In the genomic region with DNA sequence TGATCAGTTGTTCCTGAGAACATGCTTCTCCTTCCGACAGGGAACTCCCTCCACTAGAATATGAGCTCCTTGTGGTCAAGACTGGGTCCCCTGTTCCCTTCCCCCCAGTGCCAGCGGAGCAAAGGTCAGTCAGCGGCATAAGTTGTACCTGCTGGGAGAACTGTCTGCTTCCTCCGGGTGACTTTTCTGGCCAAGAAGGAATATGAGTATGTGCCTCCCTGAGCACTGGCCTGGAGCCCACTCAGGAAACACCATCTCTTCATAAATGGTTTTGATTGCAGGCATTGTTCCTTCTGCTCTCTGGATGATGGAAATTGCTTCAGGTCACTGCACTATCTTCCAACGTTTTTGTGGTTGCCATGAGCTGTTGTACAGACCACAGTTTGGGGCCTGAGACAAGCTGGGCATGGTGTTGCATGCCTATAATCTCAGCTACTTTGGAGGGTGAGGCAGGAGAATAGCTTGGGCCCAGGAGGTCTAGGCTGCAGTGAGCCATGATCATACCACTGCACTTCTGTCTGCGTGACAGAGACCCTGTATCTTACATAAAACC, we compare ENCODE assay signal across 10 cellular contexts. TPM values are rescaled to one million over a fixed set of nuclear protein-coding genes. Genes with fewer than 3 reads are reported as not detected.
DNase-seq lines count a peak whose midpoint lies in the region; TF ChIP-seq lines count a peak whose summit lies in the region.
"Had no signal": no experiment of that assay in that cellular context is flagged by ENCODE, and none has a peak within 500 bp of the region (broad histone marks: within the 10 kb centered on the region; RNA-seq: fewer than 3 reads in every experiment).

No MANE protein-coding gene starts in this region.

- peak overlapping the region; percentile 13 for H3K27ac ChIP-seq in subcutaneous abdominal adipose tissue (ENCODE audit: low read depth, low read length)

- no peaks in the 10 kb centered on the region for H3K9me3 Mint-ChIP-seq in activated naive CD4-positive, alpha-beta T cell treated with anti-CD3 and anti-CD28 coated beads, Interleukin-2, amount 50 U/mL, for 24 hours
- H3K9me3 Mint-ChIP-seq in activated CD4-positive, alpha-beta memory T cell treated with anti-CD3 and anti-CD28 coated beads for 36 hours, result no peaks in the 10 kb centered on the region
- peaks cover 22% of the 10 kb centered on the region for H3K9me3 Mint-ChIP-seq in glutamatergic neuron (ENCODE audit: unreplicated experiment)

- no peaks in the 10 kb centered on the region for H3K27me3 ChIP-seq in subcutaneous abdominal adipose tissue (ENCODE audit: control insufficient read depth in 5 of 5, insufficient read depth in 4 of 5, low read length in 5 of 5)

- no peak overlapping the region for H3K4me3 ChIP-seq in subcutaneous abdominal adipose tissue (ENCODE audit: low read depth in 1 of 5, low read length in 5 of 5)

- no peak for DNase-seq in activated naive CD4-positive, alpha-beta T cell treated with anti-CD3 and anti-CD28 coated beads, Interleukin-2, amount 50 U/mL, for 16 hours
- DNase-seq in activated CD4-positive, alpha-beta memory T cell treated with anti-CD3 and anti-CD28 coated beads for 36 hours, result no peak
- DNase-seq in glutamatergic neuron (no peak), GM10248 (ENCODE audit: extremely low spot score) (no peak), NCI-H1436 (lab: John Stamatoyannopoulos, UW) (no peak), cerebellar nuclear complex (lab: John Stamatoyannopoulos, UW) (no peak)
- DNase-seq: HCEC 1CT had no signal

- H3K4me3 Mint-ChIP-seq in activated naive CD4-positive, alpha-beta T cell treated with anti-CD3 and anti-CD28 coated beads, Interleukin-2, amount 50 U/mL, for 24 hours, result peak overlapping the region; percentile 80
- H3K4me3 Mint-ChIP-seq in activated CD4-positive, alpha-beta memory T cell treated with anti-CD3 and anti-CD28 coated beads for 36 hours, result peak overlapping the region; percentile 58
- peak overlapping the region; percentile 76 for H3K4me3 Mint-ChIP-seq in glutamatergic neuron (ENCODE audit: unreplicated experiment)

- H3K4me1 ChIP-seq in subcutaneous abdominal adipose tissue (ENCODE audit: control insufficient read depth in 5 of 5, insufficient read depth in 5 of 5, low read length in 5 of 5), result peaks cover 15 to 52% (median 43%) of the 10 kb centered on the region in 5 donors

- H3K27me3 Mint-ChIP-seq in activated naive CD4-positive, alpha-beta T cell treated with anti-CD3 and anti-CD28 coated beads, Interleukin-2, amount 50 U/mL, for 24 hours, result no peaks in the 10 kb centered on the region
- H3K27me3 Mint-ChIP-seq in activated CD4-positive, alpha-beta memory T cell treated with anti-CD3 and anti-CD28 coated beads for 36 hours, result no peaks in the 10 kb centered on the region
- peaks cover 19% of the 10 kb centered on the region for H3K27me3 Mint-ChIP-seq in glutamatergic neuron (ENCODE audit: unreplicated experiment)

- CTCF ChIA-PET in activated CD4-positive, alpha-beta memory T cell treated with anti-CD3 and anti-CD28 coated beads for 36 hours (lab: Charles Lee), result no interaction called here
- CTCF ChIA-PET in GM10248 (lab: Yijun Ruan, JAX), result interaction anchor here (0.9 kb wide), 1 partner anchor 30 kb away, joined by 3 read pairs; a partner anchor contains a TSS

- H3K36me3 ChIP-seq in subcutaneous abdominal adipose tissue (ENCODE audit: control insufficient read depth in 5 of 5, insufficient read depth in 5 of 5, low read length in 5 of 5), result peaks cover 0 to 30% (median 15%) of the 10 kb centered on the region in 5 donors

- TF ChIP-seq CTCF in glutamatergic neuron (IDR thresholded peaks at IDR 0.05; ENCODE audit: partially characterized antibody, unreplicated experiment) (no peak), GM10248 (IDR thresholded peaks at IDR 0.05; ENCODE audit: control extremely low read depth, extremely low read depth, low read depth, missing control alignments) (no peak)

- peak overlapping the region; percentile 96 for H3K27ac Mint-ChIP-seq in activated naive CD4-positive, alpha-beta T cell treated with anti-CD3 and anti-CD28 coated beads, Interleukin-2, amount 50 U/mL, for 24 hours
- H3K27ac Mint-ChIP-seq in activated CD4-positive, alpha-beta memory T cell treated with anti-CD3 and anti-CD28 coated beads for 36 hours, result peak overlapping the region; percentile 56
- H3K27ac Mint-ChIP-seq in glutamatergic neuron (ENCODE audit: unreplicated experiment), result peak overlapping the region; percentile 81

- peaks cover 45% of the 10 kb centered on the region for H3K4me1 Mint-ChIP-seq in activated naive CD4-positive, alpha-beta T cell treated with anti-CD3 and anti-CD28 coated beads, Interleukin-2, amount 50 U/mL, for 24 hours
- H3K4me1 Mint-ChIP-seq in activated CD4-positive, alpha-beta memory T cell treated with anti-CD3 and anti-CD28 coated beads for 36 hours (ENCODE audit: low read depth), result peaks cover 55% of the 10 kb centered on the region
- H3K4me1 Mint-ChIP-seq in glutamatergic neuron (ENCODE audit: low read depth, unreplicated experiment), result peaks cover 10% of the 10 kb centered on the region

- POLR2A ChIA-PET in activated CD4-positive, alpha-beta memory T cell treated with anti-CD3 and anti-CD28 coated beads for 36 hours (lab: Charles Lee), result no interaction called here
- POLR2A ChIA-PET in GM10248 (lab: Yijun Ruan, JAX), result interaction anchor here (0.5 kb wide), 1 partner anchor 18 kb away, joined by 5 read pairs; no protein-coding TSS in a partner anchor

- H3K36me3 Mint-ChIP-seq in activated naive CD4-positive, alpha-beta T cell treated with anti-CD3 and anti-CD28 coated beads, Interleukin-2, amount 50 U/mL, for 24 hours, result peaks cover 13% of the 10 kb centered on the region
- H3K36me3 Mint-ChIP-seq in activated CD4-positive, alpha-beta memory T cell treated with anti-CD3 and anti-CD28 coated beads for 36 hours, result peaks cover 55% of the 10 kb centered on the region
- no peaks in the 10 kb centered on the region for H3K36me3 Mint-ChIP-seq in glutamatergic neuron (ENCODE audit: unreplicated experiment)

- no peaks in the 10 kb centered on the region for H3K9me3 ChIP-seq in subcutaneous abdominal adipose tissue (ENCODE audit: control insufficient read depth in 5 of 5, low read length in 5 of 5)

- H3K9ac ChIP-seq in subcutaneous abdominal adipose tissue (ENCODE audit: low read length in 5 of 5), result no peak overlapping the region

- intact Hi-C loops in activated CD4-positive, alpha-beta memory T cell treated with anti-CD3 and anti-CD28 coated beads for 36 hours (cut with micrococcal nuclease), result no loop called here

RNA-seq across cellular contexts. Expression of a gene that starts 2.9 kb away (rescaled TPM):
- total RNA-seq in activated CD4-positive, alpha-beta memory T cell treated with anti-CD3 and anti-CD28 coated beads for 36 hours, result 100 to 1,000 TPM; 358 to 367 TPM
- total RNA-seq in glutamatergic neuron (ENCODE audit: unreplicated experiment), result 259 TPM

RNA-seq across cellular contexts. Expression of a gene that starts 7.9 kb away (rescaled TPM):
- total RNA-seq in activated CD4-positive, alpha-beta memory T cell treated with anti-CD3 and anti-CD28 coated beads for 36 hours, result 100 to 1,000 TPM; 526 to 531 TPM
- 432 TPM for total RNA-seq in glutamatergic neuron (ENCODE audit: unreplicated experiment)

RNA-seq across cellular contexts. Expression of a gene that starts 28.2 kb away (rescaled TPM):
- total RNA-seq in activated CD4-positive, alpha-beta memory T cell treated with anti-CD3 and anti-CD28 coated beads for 36 hours, result 100 to 1,000 TPM; 208 to 210 TPM
- 80.6 TPM for total RNA-seq in glutamatergic neuron (ENCODE audit: unreplicated experiment)

RNA-seq across cellular contexts. Expression of a gene that starts 28.3 kb away (rescaled TPM):
- 100 to 1,000 TPM; 172 to 173 TPM for total RNA-seq in activated CD4-positive, alpha-beta memory T cell treated with anti-CD3 and anti-CD28 coated beads for 36 hours
- 118 TPM for total RNA-seq in glutamatergic neuron (ENCODE audit: unreplicated experiment)

RNA-seq across cellular contexts. Expression of a gene that starts 28.3 kb away (rescaled TPM):
- total RNA-seq in activated CD4-positive, alpha-beta memory T cell treated with anti-CD3 and anti-CD28 coated beads for 36 hours, result not detected
- total RNA-seq in glutamatergic neuron (ENCODE audit: unreplicated experiment), result 0.81 TPM
- total RNA-seq: glomerular endothelial cell had no signal
